In genomic region chr2:239644016-239644415, GRCh38 we compare ENCODE assay signal across 13 cellular contexts.
A peak's percentile ranks its signal among the peaks of the same experiment; 100 is the strongest.
DNase-seq lines count a peak whose midpoint lies in the region; ATAC-seq, FAIRE-seq and TF ChIP-seq lines count a peak whose summit lies in the region.
"Had no signal": no experiment of that assay in that cellular context is flagged by ENCODE, and none has a peak within 500 bp of the region (broad histone marks: within the 10 kb centered on the region; RNA-seq: fewer than 3 reads in every experiment).

No MANE protein-coding gene starts in this region.

- H3K4me3 ChIP-seq in astrocyte of the spinal cord (ENCODE audit: low read depth, low read length) (no peak overlapping the region), dorsolateral prefrontal cortex (no peak overlapping the region)
- H3K4me3 ChIP-seq: gastroesophageal sphincter, lower lobe of right lung, tibial artery had no signal

- peaks cover 0 to 4% (median 0%) of the 10 kb centered on the region in 45 donors for H3K27me3 ChIP-seq in dorsolateral prefrontal cortex

- DNase-seq in AG20443 (ENCODE audit: low spot score), result peak; percentile 34
- DNase-seq in HTR-8/SVneo (ENCODE audit: insufficient read length, low spot score), result peak; percentile 41
- DNase-seq in astrocyte of the spinal cord (ENCODE audit: low read depth, low spot score), result peak; percentile 5
- peak; percentile 81 for DNase-seq in left kidney (ENCODE audit: low read depth, low spot score)
- no peak for DNase-seq in stimulated activated CD4-positive, alpha-beta T cell treated with anti-CD3 and anti-CD28 coated beads, Interleukin-4, amount 100 ng/mL, for 1 hour
- DNase-seq in stimulated activated CD8-positive, alpha-beta memory T cell treated with anti-CD3 and anti-CD28 coated beads, Interleukin-4, amount 100 ng/mL, for 48 hours, result no peak
- no peak for DNase-seq in dorsolateral prefrontal cortex
- DNase-seq: lower lobe of right lung, NCI-H1092, NCI-H774, tibial artery had no signal

- no peak for FAIRE-seq in HTR-8/SVneo (lab: Jason Lieb, UNC)

- no peak overlapping the region for H3K27ac ChIP-seq in dorsolateral prefrontal cortex
- H3K27ac ChIP-seq: gastroesophageal sphincter, lower lobe of right lung, tibial artery had no signal

- in situ Hi-C loops in astrocyte of the spinal cord (cut with HindIII; ENCODE audit: low sequenced_read_pairs), result no loop called here

- no peak for TF ChIP-seq CTCF in astrocyte of the spinal cord (IDR thresholded peaks at IDR 0.05; ENCODE audit: low read depth, low read length)
- no peak for TF ChIP-seq CTCF in dorsolateral prefrontal cortex (IDR thresholded peaks at IDR 0.05 in 54 of 56, conservative IDR thresholded peaks at IDR 0.05 in 2 of 56; ENCODE audit: low read depth in 1 of 56, partially characterized antibody in 56 of 56)

- no peak for ATAC-seq in GM19328 (IDR thresholded peaks at IDR 0.05; ENCODE audit: unreplicated experiment)
- ATAC-seq: gastroesophageal sphincter had no signal

- intact Hi-C loops in dorsolateral prefrontal cortex (cut with DNase I), result no loop called here

Comparison
In these comparisons a context has a peak if more than half of its experiments do, and no peak if none do; other contexts are left out.
1. DNase-seq: peak in AG20443 (single experiment), HTR-8/SVneo (single experiment), astrocyte of the spinal cord (single experiment) and left kidney (single experiment); none in stimulated activated CD4-positive, alpha-beta T cell treated with anti-CD3 and anti-CD28 coated beads, Interleukin-4, amount 100 ng/mL, for 1 hour (single experiment), stimulated activated CD8-positive, alpha-beta memory T cell treated with anti-CD3 and anti-CD28 coated beads, Interleukin-4, amount 100 ng/mL, for 48 hours (single experiment) and dorsolateral prefrontal cortex (0 of 10).